ENCODE assay signal across 8 cellular contexts in the genomic region with DNA sequence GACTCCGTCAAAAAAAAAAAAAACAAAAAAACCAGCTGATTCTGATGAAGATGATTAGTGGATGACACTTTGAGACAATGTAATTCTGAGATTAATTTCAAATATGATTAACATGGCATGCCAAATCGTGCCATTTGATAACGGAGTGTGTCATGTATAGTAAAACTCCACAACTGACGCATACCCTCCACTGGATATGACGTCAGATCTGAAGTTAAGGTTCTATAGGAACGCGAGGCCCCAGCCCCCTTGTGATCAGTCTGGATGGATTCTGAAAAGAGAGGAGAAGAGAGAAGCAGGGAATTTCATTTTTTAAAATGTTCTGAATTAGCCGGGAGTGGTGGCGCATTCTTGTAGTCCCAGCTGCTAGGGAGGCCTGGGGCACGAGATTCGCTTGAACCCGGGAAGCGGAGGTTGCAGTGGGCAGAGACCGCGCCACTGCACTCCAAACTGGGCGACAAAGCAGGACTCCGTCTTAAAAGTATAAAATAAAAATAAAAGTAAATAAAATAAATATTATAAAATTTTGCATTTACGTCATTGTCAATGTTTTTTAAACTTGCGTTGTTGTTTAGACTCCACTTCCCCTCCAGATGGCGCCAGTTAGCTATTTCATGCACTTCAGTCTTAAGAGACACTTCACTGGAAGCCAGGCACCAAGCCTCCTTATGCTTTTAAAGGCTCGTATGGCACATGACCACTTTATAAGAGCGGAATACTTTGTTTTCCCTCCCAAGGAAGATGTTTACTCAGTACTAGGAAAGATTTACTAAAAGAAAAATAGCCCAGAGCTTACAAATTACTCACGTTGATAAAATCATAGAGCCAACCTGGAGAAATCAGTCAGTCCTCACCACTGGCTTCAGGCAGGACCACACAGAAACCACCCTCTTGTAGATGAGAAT.
DNase-seq lines count a peak whose midpoint lies in the region; ATAC-seq and TF ChIP-seq lines count a peak whose summit lies in the region.

No MANE protein-coding gene starts in this region.

- BruUV-seq in HCT116 (replicated peaks; lab: Mats Ljungman, UMichigan) = no TSS peak

- peak; percentile 94 for TF ChIP-seq RAD21 in HCT116 (IDR thresholded peaks at IDR 0.05; ENCODE audit: low read depth)

- peaks cover 0 to 5% (median 0%) of the 10 kb centered on the region in 6 donors for H3K9me3 Mint-ChIP-seq in immature natural killer cell

- H3K4me2 ChIP-seq in HCT116 (ENCODE audit: low read length) = peak overlapping the region; percentile 6; the same call in 1 of the 2 replicates

- H3K4me1 ChIP-seq in HCT116 (ENCODE audit: control insufficient read depth in 1 of 2, insufficient read depth in 2 of 2, low read length in 2 of 2) (peaks cover 0 to 2% of the 10 kb centered on the region in 2 experiments; a peak in 2 of 4 replicates), body of pancreas (peaks cover 4% of the 10 kb centered on the region)

- no peak overlapping the region for H3K4me3 Mint-ChIP-seq in immature natural killer cell

- H3K9ac ChIP-seq in HCT116 (ENCODE audit: low read length) = no peak overlapping the region

- H2AFZ ChIP-seq in HCT116 (ENCODE audit: low read depth, low read length, poor library complexity, severe bottlenecking) = peak overlapping the region; percentile 98

- no peak overlapping the region for H3K27ac Mint-ChIP-seq in immature natural killer cell

- H3K27ac ChIP-seq in HCT116 (ENCODE audit: low read depth, low read length) (no peak overlapping the region), body of pancreas (no peak overlapping the region)

- RAD21 ChIA-PET in HCT116 (lab: Charles Lee; ENCODE audit: low non-redundant PET in 1 of 2, low total read pairs in 2 of 2, uncharacterized antibody in 2 of 2, unreplicated experiment in 2 of 2) = interaction anchor here (0.6 to 0.7 kb wide), 3 partner anchors 210 to 866 kb away, joined by 3 to 4 read pairs (median 3); no protein-coding TSS in a partner anchor

- 41 to 46% methylated on average over 23 of the region's 23 CpGs for WGBS in body of pancreas, 2 donors

- TF ChIP-seq CTCF in HCT116 (IDR thresholded peaks at IDR 0.05 in 2 of 3, conservative IDR thresholded peaks at IDR 0.05 in 1 of 3; ENCODE audit: borderline replicate concordance in 1 of 3, insufficient read depth in 1 of 3, low read depth in 2 of 3, low read length in 2 of 3) (peak; percentile 54 to 80 (median 63)), body of pancreas (IDR thresholded peaks at IDR 0.05) (peak; percentile 50 to 88 (median 83))

- no peaks in the 10 kb centered on the region for H3K9me2 ChIP-seq in HCT116 (ENCODE audit: insufficient read depth)

- no peaks in the 10 kb centered on the region for H3K36me3 Mint-ChIP-seq in immature natural killer cell

- H4K20me1 ChIP-seq in HCT116 (ENCODE audit: insufficient read depth) = no peaks in the 10 kb centered on the region

- no peaks in the 10 kb centered on the region for H3K27me3 ChIP-seq in HCT116 (ENCODE audit: insufficient read depth, low read length)
- no peaks in the 10 kb centered on the region for H3K27me3 ChIP-seq in body of pancreas

- DNase-seq in DMS153 treated with DMSO at 0.1 percent for 48 hours (lab: John Stamatoyannopoulos, UW; ENCODE audit: unreplicated experiment) (peak; percentile 62), HCT116 (ENCODE audit: low read depth, low spot score) (peak; percentile 80), NCI-H187 (lab: John Stamatoyannopoulos, UW) (peak; percentile 35 to 56), T-helper 9 cell (peak; percentile 47), body of pancreas (peak; percentile 78 to 84 (median 80)), immature natural killer cell (peak; percentile 26 to 31 (median 31))
- DNase-seq in stimulated activated CD4-positive, alpha-beta T cell treated with anti-CD3 and anti-CD28 coated beads, Interleukin-1b, Interleukin-23, amount 100 ng/mL, for 1 hour (ENCODE audit: low read depth in 2 of 2) = peak; percentile 21 to 32

- no peaks in the 10 kb centered on the region for H3K9me3 ChIP-seq in HCT116 (ENCODE audit: control insufficient read depth in 1 of 2, insufficient read depth in 1 of 2, low read depth in 1 of 2, low read length in 2 of 2)
- no peaks in the 10 kb centered on the region for H3K9me3 ChIP-seq in body of pancreas

- TF ChIP-seq POLR2A in HCT116 (IDR thresholded peaks at IDR 0.05; ENCODE audit: borderline replicate concordance, extremely low read depth, insufficient read depth, insufficient read length) = no peak
- TF ChIP-seq POLR2A in body of pancreas (IDR thresholded peaks at IDR 0.05) = no peak

- H3K36me3 ChIP-seq in HCT116 (ENCODE audit: control insufficient read depth in 1 of 2, insufficient read depth in 2 of 2, low read length in 2 of 2) = no peaks in the 10 kb centered on the region
- no peaks in the 10 kb centered on the region for H3K36me3 ChIP-seq in body of pancreas (replicated peaks in 1 of 2; ENCODE audit: insufficient read depth in 1 of 2, low read depth in 2 of 2)

- H3K79me2 ChIP-seq in HCT116 (ENCODE audit: insufficient read depth, low read length) = no peaks in the 10 kb centered on the region

- ATAC-seq in HCT116 = peak; percentile 87
- peak; percentile 80 for ATAC-seq in body of pancreas
- no peak for ATAC-seq in HG03442 (IDR thresholded peaks at IDR 0.05; ENCODE audit: unreplicated experiment)

- H3K4me3 ChIP-seq in HCT116 (replicated peaks in 1 of 2; ENCODE audit: low read depth in 1 of 2, low read length in 2 of 2) (no peak overlapping the region), body of pancreas (no peak overlapping the region)

- POLR2A ChIA-PET in HCT116 (lab: Charles Lee) = no interaction called here

- H3K4me1 Mint-ChIP-seq in immature natural killer cell = no peaks in the 10 kb centered on the region

- CTCF ChIA-PET in HCT116 (lab: Charles Lee) = interaction anchor here (1.1 to 3.0 kb wide), 5 partner anchors 395 to 1151 kb away, joined by 3 to 6 read pairs (median 3); partner anchors contain the start of genes LEPR and LEPROT

- H3K27me3 Mint-ChIP-seq in immature natural killer cell (ENCODE audit: low read depth in 3 of 3) = peaks cover 1 to 9% (median 2%) of the 10 kb centered on the region in 3 donors

- intact Hi-C loops in HCT116 (cut with micrococcal nuclease) = loop anchor here (1.0 to 5.0 kb wide), 4 partner anchors 218 to 1418 kb away; no protein-coding TSS in a partner anchor
- intact Hi-C loops in body of pancreas (cut with DNase I) = loop anchor here (10.0 kb wide), 1 partner anchor 396 kb away; no protein-coding TSS in a partner anchor

TF ChIP-seq in HCT116, 20 proteins besides CTCF, POLR2A, EP300 and RAD21:
- TF ChIP-seq CBX3 (IDR thresholded peaks at IDR 0.05; ENCODE audit: low read depth) = no peak
- TF ChIP-seq YY1 (IDR thresholded peaks at IDR 0.05; ENCODE audit: extremely low read depth, insufficient replicate concordance, low read depth, low read length) = peak; percentile 16

Comparison
In these comparisons a context has a peak if more than half of its experiments do, and no peak if none do; other contexts are left out.
1. DNase-seq: peak in every context shown above with its lines; median percentile 80 in HCT116; 80 in body of pancreas; 62 in DMS153 treated with DMSO at 0.1 percent for 48 hours; 47 in T-helper 9 cell; 46 in NCI-H187; 31 in immature natural killer cell; 26 in stimulated activated CD4-positive, alpha-beta T cell treated with anti-CD3 and anti-CD28 coated beads, Interleukin-1b, Interleukin-23, amount 100 ng/mL, for 1 hour.